Comparison of ENCODE assay signal across 8 cellular contexts in genomic region chr19:38361633-38362075, GRCh38. TPM values are rescaled to one million over a fixed set of nuclear protein-coding genes. Genes with fewer than 3 reads are reported as not detected.
DNase-seq lines count a peak whose midpoint lies in the region; ATAC-seq, FAIRE-seq and TF ChIP-seq lines count a peak whose summit lies in the region.

No MANE protein-coding gene starts in this region.

- intact Hi-C loops in CD4-positive, alpha-beta T cell (cut with DNase I, micrococcal nuclease): no loop called here

- no peak for TF ChIP-seq CTCF in CD4-positive, alpha-beta T cell (IDR thresholded peaks at IDR 0.05)

- peak; percentile 25 to 57 (median 39) for DNase-seq in CD4-positive, alpha-beta T cell
- DNase-seq in H54 (ENCODE audit: insufficient read length, low spot score) (peak; percentile 83), NCI-H2196 treated with DMSO at 0.1 percent for 48 hours (lab: John Stamatoyannopoulos, UW; ENCODE audit: unreplicated experiment) (peak; percentile 70), cerebellum (ENCODE audit: low spot score) (peak; percentile 90), kidney glomerular epithelial cell (lab: John Stamatoyannopoulos, UW) (peak; percentile 68)
- DNase-seq in activated CD4-positive, CD25-positive, alpha-beta regulatory T cell treated with anti-CD3 and anti-CD28 coated beads, Interleukin-2, amount 50 U/mL, for 72 hours: peak; percentile 63
- peak; percentile 22 to 47 for DNase-seq in stimulated activated CD4-positive, alpha-beta T cell treated with anti-CD3 and anti-CD28 coated beads, Interleukin-15, amount 100 ng/mL, for 1 hour (ENCODE audit: low read depth in 1 of 2, low spot score in 1 of 2)

- no peak for FAIRE-seq in H54 (lab: Jason Lieb, UNC)

- no peak overlapping the region for H3K27ac ChIP-seq in CD4-positive, alpha-beta T cell (ENCODE audit: low read depth, low read length)

- no peak overlapping the region for H3K27ac Mint-ChIP-seq in CD4-positive, alpha-beta T cell

- H3K36me3 Mint-ChIP-seq in CD4-positive, alpha-beta T cell (ENCODE audit: low read depth): no peaks in the 10 kb centered on the region

- H3K4me3 Mint-ChIP-seq in CD4-positive, alpha-beta T cell: peak overlapping the region; percentile 82

- no peaks in the 10 kb centered on the region for H3K9me3 ChIP-seq in CD4-positive, alpha-beta T cell (ENCODE audit: control insufficient read depth, low read length)

- peaks cover 20% of the 10 kb centered on the region for H3K27me3 Mint-ChIP-seq in CD4-positive, alpha-beta T cell

- no peaks in the 10 kb centered on the region for H3K27me3 ChIP-seq in CD4-positive, alpha-beta T cell (ENCODE audit: control insufficient read depth, insufficient read depth, low read length)

- H3K9me3 Mint-ChIP-seq in CD4-positive, alpha-beta T cell: no peaks in the 10 kb centered on the region

- peaks cover 14% of the 10 kb centered on the region for H3K4me1 Mint-ChIP-seq in CD4-positive, alpha-beta T cell (ENCODE audit: low read depth)

- POLR2A ChIA-PET in CD4-positive, alpha-beta T cell (lab: Charles Lee): interaction anchor here (2.3 kb wide), 1 partner anchor 13 kb away, joined by 11 read pairs; the partner anchor contains the start of gene PSMD8

- peak; percentile 73 for ATAC-seq in CD4-positive, alpha-beta T cell (ENCODE audit: poor library complexity)
- ATAC-seq in HG02840 (IDR thresholded peaks at IDR 0.05; ENCODE audit: low FRiP score, unreplicated experiment): no peak

- no peak for TF ChIP-seq POLR2A in H54 (IDR thresholded peaks at IDR 0.05; ENCODE audit: low read depth, low read length)

- CTCF ChIA-PET in CD4-positive, alpha-beta T cell (lab: Charles Lee): interaction anchor here (1.5 to 2.5 kb wide), 2 partner anchors 12 to 41 kb away, joined by 4 to 7 read pairs; partner anchors contain the start of genes FAM98C and PSMD8

RNA-seq across cellular contexts. Expression of gene PSMD8, which starts 12.7 kb away (rescaled TPM):
- 10 to 100 TPM; 61.2 to 64.4 TPM for total RNA-seq in CD4-positive, alpha-beta T cell
- 99.2 TPM for total RNA-seq in cerebellum

RNA-seq across cellular contexts. Expression of gene CATSPERG, which starts 26.0 kb away (rescaled TPM):
- total RNA-seq in CD4-positive, alpha-beta T cell: 1 to 10 TPM; 8.0 to 9.6 TPM
- total RNA-seq in cerebellum: 27.9 TPM

RNA-seq across cellular contexts. Expression of gene GGN, which starts 26.2 kb away (rescaled TPM):
- under 1 TPM; 0.17 to 0.19 TPM for total RNA-seq in CD4-positive, alpha-beta T cell
- total RNA-seq in cerebellum: 0.54 TPM

RNA-seq across cellular contexts. Expression of gene SPRED3, which starts 26.8 kb away (rescaled TPM):
- total RNA-seq in CD4-positive, alpha-beta T cell: 1 to 10 TPM; 1.6 to 1.7 TPM
- 3.8 TPM for total RNA-seq in cerebellum

RNA-seq across cellular contexts. Expression of gene FAM98C, which starts 41.2 kb away (rescaled TPM):
- 10 to 100 TPM; 33.2 to 36.1 TPM for total RNA-seq in CD4-positive, alpha-beta T cell
- 12.8 TPM for total RNA-seq in cerebellum

Comparison
In these comparisons a context has a peak if more than half of its experiments do, and no peak if none do; other contexts are left out.
1. DNase-seq: peak in every context shown above with its lines; median percentile 90 in cerebellum; 83 in H54; 70 in NCI-H2196 treated with DMSO at 0.1 percent for 48 hours; 68 in kidney glomerular epithelial cell; 63 in activated CD4-positive, CD25-positive, alpha-beta regulatory T cell treated with anti-CD3 and anti-CD28 coated beads, Interleukin-2, amount 50 U/mL, for 72 hours; 39 in CD4-positive, alpha-beta T cell; 34 in stimulated activated CD4-positive, alpha-beta T cell treated with anti-CD3 and anti-CD28 coated beads, Interleukin-15, amount 100 ng/mL, for 1 hour.